Comparison of ENCODE assay signal across 3 cellular contexts in the genomic region with DNA sequence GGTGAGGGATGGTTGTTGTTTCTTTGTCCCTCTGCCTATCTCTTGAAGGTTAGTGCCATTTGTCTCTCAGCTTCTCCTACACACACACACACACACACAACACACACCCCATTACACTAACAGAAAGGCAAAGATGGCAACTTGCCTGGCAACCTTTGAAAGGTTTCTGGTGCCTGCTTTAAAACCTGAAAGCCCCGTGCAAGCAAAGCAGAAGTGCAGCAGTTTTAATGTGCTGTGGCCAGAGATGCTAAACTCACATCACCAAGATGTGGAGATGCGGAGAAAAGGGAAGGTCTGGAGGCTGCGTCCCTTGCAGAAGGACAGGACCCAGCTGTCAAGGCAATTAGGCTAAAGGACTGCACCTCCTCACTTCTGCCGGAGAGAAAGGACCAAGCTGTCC.
TF ChIP-seq lines count a peak whose summit lies in the region.

No MANE protein-coding gene starts in this region.

TF ChIP-seq in A549, 52 proteins besides CTCF, POLR2A, EP300 and RAD21:
- no peak for TF ChIP-seq HEYL (CRISPR knock-in tag; IDR thresholded peaks at IDR 0.05)
- TF ChIP-seq, protein P1, sequence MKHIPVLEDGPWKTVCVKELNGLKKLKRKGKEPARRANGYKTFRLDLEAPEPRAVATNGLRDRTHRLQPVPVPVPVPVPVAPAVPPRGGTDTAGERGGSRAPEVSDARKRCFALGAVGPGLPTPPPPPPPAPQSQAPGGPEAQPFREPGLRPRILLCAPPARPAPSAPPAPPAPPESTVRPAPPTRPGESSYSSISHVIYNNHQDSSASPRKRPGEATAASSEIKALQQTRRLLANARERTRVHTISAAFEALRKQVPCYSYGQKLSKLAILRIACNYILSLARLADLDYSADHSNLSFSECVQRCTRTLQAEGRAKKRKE (CRISPR knock-in tag; IDR thresholded peaks at IDR 0.05; ENCODE audit: low read depth) = no peak

TF ChIP-seq in IMR-90, 13 proteins besides CTCF, POLR2A, EP300 and RAD21:
- TF ChIP-seq MAFK (IDR thresholded peaks at IDR 0.05; ENCODE audit: low read depth, low read length) = no peak
- TF ChIP-seq FOS (IDR thresholded peaks at IDR 0.05; ENCODE audit: low read depth, low read length) = no peak
- TF ChIP-seq MXI1 (IDR thresholded peaks at IDR 0.05; ENCODE audit: borderline replicate concordance, low read depth, low read length) = no peak
- no peak for TF ChIP-seq NFE2L2 (IDR thresholded peaks at IDR 0.05; ENCODE audit: low read depth, low read length)
- TF ChIP-seq BHLHE40 (IDR thresholded peaks at IDR 0.05; ENCODE audit: low read depth, low read length) = no peak
- TF ChIP-seq, protein P2, sequence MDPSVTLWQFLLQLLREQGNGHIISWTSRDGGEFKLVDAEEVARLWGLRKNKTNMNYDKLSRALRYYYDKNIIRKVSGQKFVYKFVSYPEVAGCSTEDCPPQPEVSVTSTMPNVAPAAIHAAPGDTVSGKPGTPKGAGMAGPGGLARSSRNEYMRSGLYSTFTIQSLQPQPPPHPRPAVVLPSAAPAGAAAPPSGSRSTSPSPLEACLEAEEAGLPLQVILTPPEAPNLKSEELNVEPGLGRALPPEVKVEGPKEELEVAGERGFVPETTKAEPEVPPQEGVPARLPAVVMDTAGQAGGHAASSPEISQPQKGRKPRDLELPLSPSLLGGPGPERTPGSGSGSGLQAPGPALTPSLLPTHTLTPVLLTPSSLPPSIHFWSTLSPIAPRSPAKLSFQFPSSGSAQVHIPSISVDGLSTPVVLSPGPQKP (IDR thresholded peaks at IDR 0.05; ENCODE audit: borderline replicate concordance, low read depth, low read length) = no peak
- TF ChIP-seq RFX5 (IDR thresholded peaks at IDR 0.05; ENCODE audit: low read depth, low read length) = no peak
- TF ChIP-seq CHD1 (IDR thresholded peaks at IDR 0.05; ENCODE audit: low read depth, low read length) = no peak
- TF ChIP-seq, protein P3, sequence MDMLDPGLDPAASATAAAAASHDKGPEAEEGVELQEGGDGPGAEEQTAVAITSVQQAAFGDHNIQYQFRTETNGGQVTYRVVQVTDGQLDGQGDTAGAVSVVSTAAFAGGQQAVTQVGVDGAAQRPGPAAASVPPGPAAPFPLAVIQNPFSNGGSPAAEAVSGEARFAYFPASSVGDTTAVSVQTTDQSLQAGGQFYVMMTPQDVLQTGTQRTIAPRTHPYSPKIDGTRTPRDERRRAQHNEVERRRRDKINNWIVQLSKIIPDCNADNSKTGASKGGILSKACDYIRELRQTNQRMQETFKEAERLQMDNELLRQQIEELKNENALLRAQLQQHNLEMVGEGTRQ (IDR thresholded peaks at IDR 0.05; ENCODE audit: low read depth, low read length) = no peak
- no peak for TF ChIP-seq SMC3 (IDR thresholded peaks at IDR 0.05; ENCODE audit: low read depth, low read length)
- no peak for TF ChIP-seq RCOR1 (IDR thresholded peaks at IDR 0.05; ENCODE audit: insufficient replicate concordance, low read length)
- no peak for TF ChIP-seq CEBPB (IDR thresholded peaks at IDR 0.05; ENCODE audit: low read depth, low read length)

TF ChIP-seq in GM12878, 131 proteins besides CTCF, POLR2A, EP300 and RAD21:
- TF ChIP-seq TCF3 (IDR thresholded peaks at IDR 0.05; ENCODE audit: borderline replicate concordance, insufficient read depth, low read depth, low read length) (no peak), TCF12 (IDR thresholded peaks at IDR 0.05; ENCODE audit: low read depth, low read length) (no peak), CHD2 (IDR thresholded peaks at IDR 0.05; ENCODE audit: borderline replicate concordance, low read depth, low read length) (no peak), JUND (IDR thresholded peaks at IDR 0.05; ENCODE audit: low read depth, low read length) (no peak), ZZZ3 (IDR thresholded peaks at IDR 0.05; ENCODE audit: control insufficient read depth, insufficient read length, low read depth) (no peak), RB1 (IDR thresholded peaks at IDR 0.05; ENCODE audit: borderline replicate concordance) (no peak), MEF2A (IDR thresholded peaks at IDR 0.05; ENCODE audit: insufficient read depth, low read depth, low read length) (no peak), KAT2A (conservative IDR thresholded peaks at IDR 0.05; ENCODE audit: control insufficient read depth, low read depth, low read length) (no peak), MYB (IDR thresholded peaks at IDR 0.05; ENCODE audit: borderline replicate concordance, low read depth, low read length) (no peak), NR2F1 (conservative IDR thresholded peaks at IDR 0.05) (no peak)
- TF ChIP-seq, protein P4, sequence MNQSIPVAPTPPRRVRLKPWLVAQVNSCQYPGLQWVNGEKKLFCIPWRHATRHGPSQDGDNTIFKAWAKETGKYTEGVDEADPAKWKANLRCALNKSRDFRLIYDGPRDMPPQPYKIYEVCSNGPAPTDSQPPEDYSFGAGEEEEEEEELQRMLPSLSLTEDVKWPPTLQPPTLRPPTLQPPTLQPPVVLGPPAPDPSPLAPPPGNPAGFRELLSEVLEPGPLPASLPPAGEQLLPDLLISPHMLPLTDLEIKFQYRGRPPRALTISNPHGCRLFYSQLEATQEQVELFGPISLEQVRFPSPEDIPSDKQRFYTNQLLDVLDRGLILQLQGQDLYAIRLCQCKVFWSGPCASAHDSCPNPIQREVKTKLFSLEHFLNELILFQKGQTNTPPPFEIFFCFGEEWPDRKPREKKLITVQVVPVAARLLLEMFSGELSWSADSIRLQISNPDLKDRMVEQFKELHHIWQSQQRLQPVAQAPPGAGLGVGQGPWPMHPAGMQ (IDR thresholded peaks at IDR 0.05; ENCODE audit: borderline replicate concordance) = no peak
- TF ChIP-seq, protein P5, sequence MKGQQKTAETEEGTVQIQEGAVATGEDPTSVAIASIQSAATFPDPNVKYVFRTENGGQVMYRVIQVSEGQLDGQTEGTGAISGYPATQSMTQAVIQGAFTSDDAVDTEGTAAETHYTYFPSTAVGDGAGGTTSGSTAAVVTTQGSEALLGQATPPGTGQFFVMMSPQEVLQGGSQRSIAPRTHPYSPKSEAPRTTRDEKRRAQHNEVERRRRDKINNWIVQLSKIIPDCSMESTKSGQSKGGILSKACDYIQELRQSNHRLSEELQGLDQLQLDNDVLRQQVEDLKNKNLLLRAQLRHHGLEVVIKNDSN (IDR thresholded peaks at IDR 0.05; ENCODE audit: borderline replicate concordance, extremely low read length, insufficient read depth, low read depth, low read length) = no peak
- TF ChIP-seq, protein P6, sequence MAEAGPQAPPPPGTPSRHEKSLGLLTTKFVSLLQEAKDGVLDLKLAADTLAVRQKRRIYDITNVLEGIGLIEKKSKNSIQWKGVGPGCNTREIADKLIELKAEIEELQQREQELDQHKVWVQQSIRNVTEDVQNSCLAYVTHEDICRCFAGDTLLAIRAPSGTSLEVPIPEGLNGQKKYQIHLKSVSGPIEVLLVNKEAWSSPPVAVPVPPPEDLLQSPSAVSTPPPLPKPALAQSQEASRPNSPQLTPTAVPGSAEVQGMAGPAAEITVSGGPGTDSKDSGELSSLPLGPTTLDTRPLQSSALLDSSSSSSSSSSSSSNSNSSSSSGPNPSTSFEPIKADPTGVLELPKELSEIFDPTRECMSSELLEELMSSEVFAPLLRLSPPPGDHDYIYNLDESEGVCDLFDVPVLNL (IDR thresholded peaks at IDR 0.05; ENCODE audit: low read depth, low read length) = no peak
- TF ChIP-seq, protein P7, sequence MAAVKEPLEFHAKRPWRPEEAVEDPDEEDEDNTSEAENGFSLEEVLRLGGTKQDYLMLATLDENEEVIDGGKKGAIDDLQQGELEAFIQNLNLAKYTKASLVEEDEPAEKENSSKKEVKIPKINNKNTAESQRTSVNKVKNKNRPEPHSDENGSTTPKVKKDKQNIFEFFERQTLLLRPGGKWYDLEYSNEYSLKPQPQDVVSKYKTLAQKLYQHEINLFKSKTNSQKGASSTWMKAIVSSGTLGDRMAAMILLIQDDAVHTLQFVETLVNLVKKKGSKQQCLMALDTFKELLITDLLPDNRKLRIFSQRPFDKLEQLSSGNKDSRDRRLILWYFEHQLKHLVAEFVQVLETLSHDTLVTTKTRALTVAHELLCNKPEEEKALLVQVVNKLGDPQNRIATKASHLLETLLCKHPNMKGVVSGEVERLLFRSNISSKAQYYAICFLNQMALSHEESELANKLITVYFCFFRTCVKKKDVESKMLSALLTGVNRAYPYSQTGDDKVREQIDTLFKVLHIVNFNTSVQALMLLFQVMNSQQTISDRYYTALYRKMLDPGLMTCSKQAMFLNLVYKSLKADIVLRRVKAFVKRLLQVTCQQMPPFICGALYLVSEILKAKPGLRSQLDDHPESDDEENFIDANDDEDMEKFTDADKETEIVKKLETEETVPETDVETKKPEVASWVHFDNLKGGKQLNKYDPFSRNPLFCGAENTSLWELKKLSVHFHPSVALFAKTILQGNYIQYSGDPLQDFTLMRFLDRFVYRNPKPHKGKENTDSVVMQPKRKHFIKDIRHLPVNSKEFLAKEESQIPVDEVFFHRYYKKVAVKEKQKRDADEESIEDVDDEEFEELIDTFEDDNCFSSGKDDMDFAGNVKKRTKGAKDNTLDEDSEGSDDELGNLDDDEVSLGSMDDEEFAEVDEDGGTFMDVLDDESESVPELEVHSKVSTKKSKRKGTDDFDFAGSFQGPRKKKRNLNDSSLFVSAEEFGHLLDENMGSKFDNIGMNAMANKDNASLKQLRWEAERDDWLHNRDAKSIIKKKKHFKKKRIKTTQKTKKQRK (IDR thresholded peaks at IDR 0.05; ENCODE audit: low read depth, low read length) = no peak
